21 cellular contexts compared by ENCODE assay signal in the genomic region with DNA sequence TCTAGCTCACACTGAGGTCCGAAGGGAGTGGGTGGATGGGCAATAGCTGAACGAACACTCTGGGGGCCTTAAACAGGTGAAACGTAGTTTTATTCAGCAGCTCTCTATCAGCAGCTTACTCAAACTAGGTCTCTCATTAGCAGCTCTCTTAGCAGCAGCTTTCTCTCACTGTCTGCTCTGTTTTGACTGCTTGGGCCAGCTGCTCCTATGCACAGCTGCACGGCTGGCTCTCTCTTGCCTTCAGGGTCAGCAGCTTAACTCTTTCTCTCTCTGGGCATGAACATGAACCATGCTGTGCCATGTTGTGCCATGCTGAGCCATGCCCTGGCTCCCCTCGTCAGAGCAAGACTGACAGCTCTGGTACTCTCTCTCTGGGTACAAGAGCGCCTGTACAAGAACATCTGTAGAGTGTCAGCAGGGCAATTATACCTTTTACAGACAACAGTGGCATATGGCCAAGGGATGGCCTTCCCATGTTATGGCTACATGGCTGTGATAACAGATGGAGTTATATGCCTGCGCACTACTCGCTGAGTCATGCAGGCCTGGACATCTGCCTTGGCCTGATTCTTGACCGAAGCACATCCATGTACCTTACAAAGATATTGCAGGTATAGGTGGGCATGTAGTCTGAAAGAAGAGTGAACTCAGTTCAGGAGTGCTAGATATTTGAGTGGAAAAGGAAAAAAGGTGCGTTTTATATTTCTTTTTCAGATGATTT.
DNase-seq lines count a peak whose midpoint lies in the region; ATAC-seq and TF ChIP-seq lines count a peak whose summit lies in the region.
"Had no signal": no experiment of that assay in that cellular context is flagged by ENCODE, and none has a peak within 500 bp of the region (broad histone marks: within the 10 kb centered on the region; RNA-seq: fewer than 3 reads in every experiment).

No MANE protein-coding gene starts in this region.

- no peak overlapping the region for H3K4me3 ChIP-seq in mucosa of descending colon

- no peak overlapping the region for H3K4me3 Mint-ChIP-seq in progenitor cell of endocrine pancreas (ENCODE audit: low read depth)
- H3K4me3 Mint-ChIP-seq: CD8-positive, alpha-beta T cell had no signal

- no peaks in the 10 kb centered on the region for H3K9me3 Mint-ChIP-seq in progenitor cell of endocrine pancreas (ENCODE audit: low read depth)

- no peaks in the 10 kb centered on the region for H3K4me1 Mint-ChIP-seq in progenitor cell of endocrine pancreas (ENCODE audit: low read depth)

- H3K36me3 ChIP-seq in mucosa of descending colon (ENCODE audit: low read depth) = no peaks in the 10 kb centered on the region

- no peaks in the 10 kb centered on the region for H3K27me3 Mint-ChIP-seq in progenitor cell of endocrine pancreas

- peak overlapping the region; percentile 15 for H3K27ac Mint-ChIP-seq in progenitor cell of endocrine pancreas
- H3K27ac Mint-ChIP-seq: CD8-positive, alpha-beta T cell had no signal

- no peaks in the 10 kb centered on the region for H3K36me3 Mint-ChIP-seq in progenitor cell of endocrine pancreas (ENCODE audit: insufficient read depth)

- no peaks in the 10 kb centered on the region for H3K4me1 ChIP-seq in mucosa of descending colon (ENCODE audit: low read depth)

- no peaks in the 10 kb centered on the region for H3K9me3 ChIP-seq in mucosa of descending colon

- no peak for TF ChIP-seq POLR2A in erythroblast (IDR thresholded peaks at IDR 0.05; ENCODE audit: low read length)

- DNase-seq in NCI-H82 (lab: John Stamatoyannopoulos, UW) = peak; percentile 39
- no peak for DNase-seq in NCI-H82 treated with DMSO at 0.1 percent for 48 hours (lab: John Stamatoyannopoulos, UW; ENCODE audit: unreplicated experiment)
- peak; percentile 54 for DNase-seq in NCI-H69 (lab: John Stamatoyannopoulos, UW)
- DNase-seq in erythroblast (lab: John Stamatoyannopoulos, UW) = peak; percentile 40 to 67
- no peak for DNase-seq in progenitor cell of endocrine pancreas (ENCODE audit: low spot score, unreplicated experiment)
- no peak for DNase-seq in activated effector memory CD4-positive, alpha-beta T cell treated with anti-CD3 and anti-CD28 coated beads, Interleukin-2, amount 50 U/mL, for 16 hours
- DNase-seq in NK-92 treated with Interleukin-12 subunit alpha and Interleukin-12 subunit beta, amount 100 ng/mL, for 24 hours (lab: John Stamatoyannopoulos, UW) = no peak
- DNase-seq in mucosa of descending colon = no peak
- DNase-seq: AML-193; C1 segment of cervical spinal cord; CD8-positive, alpha-beta T cell; MM.1S; NCI-H1048; NCI-H1417 treated with DMSO at 0.1 percent for 48 hours; NCI-H1930; NCI-H226; NCI-H510A treated with DMSO at 0.1 percent for 48 hours; NCI-H774; PC-3; RPMI8226; SHP77 had no signal

- ATAC-seq in mucosa of descending colon = no peak
- ATAC-seq: CD8-positive, alpha-beta T cell; PC-3 had no signal

- no peak for TF ChIP-seq CTCF in progenitor cell of endocrine pancreas (IDR thresholded peaks at IDR 0.05; ENCODE audit: unreplicated experiment)
- no peak for TF ChIP-seq CTCF in mucosa of descending colon (IDR thresholded peaks at IDR 0.05)

- intact Hi-C loops in mucosa of descending colon (cut with DNase I, micrococcal nuclease) = no loop called here

Comparison
In these comparisons a context has a peak if more than half of its experiments do, and no peak if none do; other contexts are left out.
1. DNase-seq: peak in NCI-H82 (single experiment), NCI-H69 (single experiment) and erythroblast (2 of 2); none in NCI-H82 treated with DMSO at 0.1 percent for 48 hours (single experiment), progenitor cell of endocrine pancreas (single experiment), activated effector memory CD4-positive, alpha-beta T cell treated with anti-CD3 and anti-CD28 coated beads, Interleukin-2, amount 50 U/mL, for 16 hours (single experiment), NK-92 treated with Interleukin-12 subunit alpha and Interleukin-12 subunit beta, amount 100 ng/mL, for 24 hours (single experiment) and mucosa of descending colon (0 of 3).